In the genomic region with DNA sequence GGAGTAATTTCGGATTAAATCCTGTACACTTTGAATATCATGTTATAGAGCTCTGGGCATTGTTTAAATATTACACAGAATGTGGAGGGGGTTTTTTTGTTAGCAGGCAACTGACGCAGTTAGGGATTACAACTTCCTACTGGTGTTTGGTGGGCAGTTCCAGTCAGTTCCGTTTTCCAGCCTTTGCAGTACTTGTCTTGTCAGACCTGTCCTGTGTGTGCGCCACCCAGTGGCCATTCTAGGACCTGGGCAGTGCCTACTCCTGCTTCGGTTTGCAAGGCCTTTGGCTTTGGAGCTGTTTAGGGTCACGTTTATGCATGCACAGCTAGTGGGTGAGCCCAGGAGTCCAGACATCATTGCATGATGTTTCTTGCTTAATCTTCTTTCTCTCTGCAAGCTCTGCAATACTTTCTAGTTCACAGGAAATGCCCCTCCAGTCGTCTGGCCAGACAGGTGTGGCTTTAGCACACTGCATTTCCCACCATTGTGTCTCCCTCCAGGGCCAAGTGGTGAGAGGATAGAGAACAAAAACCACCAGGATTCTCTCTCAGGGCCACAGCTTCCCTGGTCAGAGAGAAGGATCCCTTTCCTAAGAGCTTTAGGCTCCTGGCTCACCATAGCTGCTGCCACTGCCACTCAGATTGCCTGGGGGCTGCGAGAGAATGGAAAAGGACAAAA, we compare ENCODE assay signal across 8 cellular contexts.
DNase-seq lines count a peak whose midpoint lies in the region; ATAC-seq, FAIRE-seq and TF ChIP-seq lines count a peak whose summit lies in the region.

No MANE protein-coding gene starts in this region.

- peak overlapping the region; percentile 65 for H3K4me2 ChIP-seq in A549

- H3K4me3 ChIP-seq in A549: no peak overlapping the region
- no peak overlapping the region for H3K4me3 ChIP-seq in bronchial epithelial cell (ENCODE audit: low read depth, low read length)

- H3K4me1 Mint-ChIP-seq in WTC11: peaks cover 17% of the 10 kb centered on the region

- no peaks in the 10 kb centered on the region for H3K27me3 Mint-ChIP-seq in WTC11 (ENCODE audit: low read depth)

- CTCF ChIA-PET in A549 (lab: Yijun Ruan, JAX): interaction anchor here (0.7 to 5.5 kb wide), 36 partner anchors 9 to 1185 kb away, joined by 3 to 65 read pairs (median 4); partner anchors contain the start of gene SFRP4
- CTCF ChIA-PET in WTC11 (lab: Charles Lee): interaction anchor here (0.6 to 4.9 kb wide), 37 partner anchors 7 to 468 kb away, joined by 3 to 89 read pairs (median 5); partner anchors contain the start of genes AMPH, SFRP4 and STARD3NL

- no peak for TF ChIP-seq POLR2A in A549 (IDR thresholded peaks at IDR 0.05; ENCODE audit: low read length)

- TF ChIP-seq CTCF in A549 (IDR thresholded peaks at IDR 0.05) (peak; percentile 76), WTC11 (IDR thresholded peaks at IDR 0.05) (peak; percentile 77), bronchial epithelial cell (IDR thresholded peaks at IDR 0.05; ENCODE audit: insufficient read depth, low read length, severe bottlenecking) (peak; percentile 97)

- TF ChIP-seq EP300 in A549 (IDR thresholded peaks at IDR 0.05): no peak

- H3K4me3 Mint-ChIP-seq in WTC11: peak overlapping the region; percentile 10; the same call in 1 of the 2 replicates

- TF ChIP-seq RAD21 in A549 (conservative IDR thresholded peaks at IDR 0.05 in 1 of 2, IDR thresholded peaks at IDR 0.05 in 1 of 2): peak; percentile 8 to 27; a peak in 2 of 5 replicates

- POLR2A ChIA-PET in A549 (lab: Yijun Ruan, JAX): no interaction called here
- POLR2A ChIA-PET in WTC11 (lab: Charles Lee): no interaction called here

- H3K27ac Mint-ChIP-seq in WTC11: peak overlapping the region; percentile 24

- ATAC-seq in A549 (peak; percentile 96 to 98), GM18519 (IDR thresholded peaks at IDR 0.05; ENCODE audit: low FRiP score, unreplicated experiment) (peak; percentile 63), HG03060 (IDR thresholded peaks at IDR 0.05; ENCODE audit: low read depth, unreplicated experiment) (peak; percentile 66), WTC11 (peak; percentile 92)

- H3K9me3 Mint-ChIP-seq in WTC11: peaks cover 2% of the 10 kb centered on the region; the same call in 1 of the 2 replicates

- no peaks in the 10 kb centered on the region for H3K36me3 ChIP-seq in bronchial epithelial cell (ENCODE audit: control insufficient read depth, insufficient read depth, low read length)

- no peaks in the 10 kb centered on the region for H3K9me3 ChIP-seq in A549

- no peaks in the 10 kb centered on the region for H3K36me3 Mint-ChIP-seq in WTC11

- FAIRE-seq in A549 (lab: Jason Lieb, UNC) (no peak), bronchial epithelial cell (lab: Jason Lieb, UNC) (no peak)

- no peak overlapping the region for H3K27ac ChIP-seq in A549

- DNase-seq in A549 (ENCODE audit: low read depth in 1 of 2, low spot score in 1 of 2): peak; percentile 81 to 90
- DNase-seq in NCI-H2171 (lab: John Stamatoyannopoulos, UW): peak; percentile 20
- peak; percentile 97 for DNase-seq in WTC11 (ENCODE audit: low spot score)
- DNase-seq in bronchial epithelial cell (ENCODE audit: low read depth): peak; percentile 75
- DNase-seq in kidney tubule cell (ENCODE audit: low spot score): peak; percentile 84
- DNase-seq in stimulated activated CD4-positive, alpha-beta T cell treated with anti-CD3 and anti-CD28 coated beads, Interleukin-1b, Interleukin-23, amount 100 ng/mL, for 48 hours: peak; percentile 85

- H3K27me3 ChIP-seq in bronchial epithelial cell (ENCODE audit: control insufficient read depth, insufficient read depth, low read length): no peaks in the 10 kb centered on the region

- H3K4me1 ChIP-seq in A549: no peaks in the 10 kb centered on the region

- WGBS in A549 (ENCODE audit: missing lambda C conversion rate): 30% methylated on average over 8 of the region's 8 CpGs

TF ChIP-seq in A549, 52 proteins besides CTCF, POLR2A, EP300 and RAD21:
- TF ChIP-seq MYC (IDR thresholded peaks at IDR 0.05; ENCODE audit: borderline replicate concordance, low read length) (no peak), RARB (CRISPR knock-in tag; IDR thresholded peaks at IDR 0.05) (no peak), CEBPB (IDR thresholded peaks at IDR 0.05) (no peak), CHD4 (IDR thresholded peaks at IDR 0.05; ENCODE audit: borderline replicate concordance) (no peak), ESRRA (IDR thresholded peaks at IDR 0.05; ENCODE audit: borderline replicate concordance, low read length) (no peak), KDM1A (IDR thresholded peaks at IDR 0.05; ENCODE audit: low read depth) (no peak), HMGXB4 (CRISPR knock-in tag; IDR thresholded peaks at IDR 0.05; ENCODE audit: borderline replicate concordance) (no peak), SMC3 (IDR thresholded peaks at IDR 0.05) (peak; percentile 45; the same call in 1 of the 3 replicates)

TF ChIP-seq in WTC11, 78 proteins besides CTCF, POLR2A, EP300 and RAD21 (continues in another document):
- no peak for TF ChIP-seq USF2 (CRISPR knock-in tag; IDR thresholded peaks at IDR 0.05)
- no peak for TF ChIP-seq E2F5 (CRISPR knock-in tag; IDR thresholded peaks at IDR 0.05)
- TF ChIP-seq ESRRA (CRISPR knock-in tag; IDR thresholded peaks at IDR 0.05; ENCODE audit: borderline replicate concordance): no peak
- TF ChIP-seq, protein P1, sequence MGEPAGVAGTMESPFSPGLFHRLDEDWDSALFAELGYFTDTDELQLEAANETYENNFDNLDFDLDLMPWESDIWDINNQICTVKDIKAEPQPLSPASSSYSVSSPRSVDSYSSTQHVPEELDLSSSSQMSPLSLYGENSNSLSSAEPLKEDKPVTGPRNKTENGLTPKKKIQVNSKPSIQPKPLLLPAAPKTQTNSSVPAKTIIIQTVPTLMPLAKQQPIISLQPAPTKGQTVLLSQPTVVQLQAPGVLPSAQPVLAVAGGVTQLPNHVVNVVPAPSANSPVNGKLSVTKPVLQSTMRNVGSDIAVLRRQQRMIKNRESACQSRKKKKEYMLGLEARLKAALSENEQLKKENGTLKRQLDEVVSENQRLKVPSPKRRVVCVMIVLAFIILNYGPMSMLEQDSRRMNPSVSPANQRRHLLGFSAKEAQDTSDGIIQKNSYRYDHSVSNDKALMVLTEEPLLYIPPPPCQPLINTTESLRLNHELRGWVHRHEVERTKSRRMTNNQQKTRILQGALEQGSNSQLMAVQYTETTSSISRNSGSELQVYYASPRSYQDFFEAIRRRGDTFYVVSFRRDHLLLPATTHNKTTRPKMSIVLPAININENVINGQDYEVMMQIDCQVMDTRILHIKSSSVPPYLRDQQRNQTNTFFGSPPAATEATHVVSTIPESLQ (CRISPR knock-in tag; IDR thresholded peaks at IDR 0.05): no peak
- no peak for TF ChIP-seq OVOL2 (CRISPR knock-in tag; IDR thresholded peaks at IDR 0.05; ENCODE audit: borderline replicate concordance)
- TF ChIP-seq, protein P2, sequence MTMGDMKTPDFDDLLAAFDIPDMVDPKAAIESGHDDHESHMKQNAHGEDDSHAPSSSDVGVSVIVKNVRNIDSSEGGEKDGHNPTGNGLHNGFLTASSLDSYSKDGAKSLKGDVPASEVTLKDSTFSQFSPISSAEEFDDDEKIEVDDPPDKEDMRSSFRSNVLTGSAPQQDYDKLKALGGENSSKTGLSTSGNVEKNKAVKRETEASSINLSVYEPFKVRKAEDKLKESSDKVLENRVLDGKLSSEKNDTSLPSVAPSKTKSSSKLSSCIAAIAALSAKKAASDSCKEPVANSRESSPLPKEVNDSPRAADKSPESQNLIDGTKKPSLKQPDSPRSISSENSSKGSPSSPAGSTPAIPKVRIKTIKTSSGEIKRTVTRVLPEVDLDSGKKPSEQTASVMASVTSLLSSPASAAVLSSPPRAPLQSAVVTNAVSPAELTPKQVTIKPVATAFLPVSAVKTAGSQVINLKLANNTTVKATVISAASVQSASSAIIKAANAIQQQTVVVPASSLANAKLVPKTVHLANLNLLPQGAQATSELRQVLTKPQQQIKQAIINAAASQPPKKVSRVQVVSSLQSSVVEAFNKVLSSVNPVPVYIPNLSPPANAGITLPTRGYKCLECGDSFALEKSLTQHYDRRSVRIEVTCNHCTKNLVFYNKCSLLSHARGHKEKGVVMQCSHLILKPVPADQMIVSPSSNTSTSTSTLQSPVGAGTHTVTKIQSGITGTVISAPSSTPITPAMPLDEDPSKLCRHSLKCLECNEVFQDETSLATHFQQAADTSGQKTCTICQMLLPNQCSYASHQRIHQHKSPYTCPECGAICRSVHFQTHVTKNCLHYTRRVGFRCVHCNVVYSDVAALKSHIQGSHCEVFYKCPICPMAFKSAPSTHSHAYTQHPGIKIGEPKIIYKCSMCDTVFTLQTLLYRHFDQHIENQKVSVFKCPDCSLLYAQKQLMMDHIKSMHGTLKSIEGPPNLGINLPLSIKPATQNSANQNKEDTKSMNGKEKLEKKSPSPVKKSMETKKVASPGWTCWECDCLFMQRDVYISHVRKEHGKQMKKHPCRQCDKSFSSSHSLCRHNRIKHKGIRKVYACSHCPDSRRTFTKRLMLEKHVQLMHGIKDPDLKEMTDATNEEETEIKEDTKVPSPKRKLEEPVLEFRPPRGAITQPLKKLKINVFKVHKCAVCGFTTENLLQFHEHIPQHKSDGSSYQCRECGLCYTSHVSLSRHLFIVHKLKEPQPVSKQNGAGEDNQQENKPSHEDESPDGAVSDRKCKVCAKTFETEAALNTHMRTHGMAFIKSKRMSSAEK (CRISPR knock-in tag; IDR thresholded peaks at IDR 0.05; ENCODE audit: borderline replicate concordance): no peak
- no peak for TF ChIP-seq E2F4 (CRISPR knock-in tag; IDR thresholded peaks at IDR 0.05; ENCODE audit: borderline replicate concordance, low read depth)

Comparison
In these comparisons a context has a peak if more than half of its experiments do, and no peak if none do; other contexts are left out.
1. DNase-seq: peak in every context shown above with its lines; median percentile 97 in WTC11; 86 in A549; 85 in stimulated activated CD4-positive, alpha-beta T cell treated with anti-CD3 and anti-CD28 coated beads, Interleukin-1b, Interleukin-23, amount 100 ng/mL, for 48 hours; 84 in kidney tubule cell; 75 in bronchial epithelial cell; 20 in NCI-H2171.
2. Of the 8 proteins assayed by ChIP-seq in both WTC11 and A549: peak only in WTC11: none; only in A549: none; in both: CTCF; in neither: 7.